In genomic region chr3:129282727-129283327, GRCh38 we compare ENCODE assay signal across 8 cellular contexts. TPM values are rescaled to one million over a fixed set of nuclear protein-coding genes. Genes with fewer than 3 reads are reported as not detected.
DNase-seq lines count a peak whose midpoint lies in the region; ATAC-seq, FAIRE-seq and TF ChIP-seq lines count a peak whose summit lies in the region.

No MANE protein-coding gene starts in this region.

- no peak overlapping the region for H3K4me3 ChIP-seq in left lung

- intact Hi-C loops in natural killer cell (cut with micrococcal nuclease) (no loop called here), left lung (cut with DNase I) (no loop called here)

- TF ChIP-seq CTCF in natural killer cell (IDR thresholded peaks at IDR 0.05) (no peak), left lung (IDR thresholded peaks at IDR 0.05) (no peak)

- peak; percentile 74 for ATAC-seq in HG03066 (IDR thresholded peaks at IDR 0.05; ENCODE audit: low read depth, unreplicated experiment)
- peak in 2 of 4 experiments; percentile 4 for ATAC-seq in T-cell (replicated peaks in 1 of 4)
- no peak for ATAC-seq in natural killer cell
- no peak for ATAC-seq in left lung

- peaks cover 7 to 40% of the 10 kb centered on the region in 2 donors for H3K4me1 ChIP-seq in left lung

- DNase-seq in stimulated activated CD4-positive, alpha-beta T cell treated with anti-CD3 and anti-CD28 coated beads, Interleukin-1b, Interleukin-23, amount 100 ng/mL, for 48 hours, result peak; percentile 12
- no peak for DNase-seq in stimulated activated CD4-positive, alpha-beta T cell treated with anti-CD3 and anti-CD28 coated beads, Interleukin-12 subunit alpha, Interleukin-12 subunit beta, amount 100 ng/mL, for 4 hours
- DNase-seq in T-cell (peak in 1 of 34 experiments; percentile 3), natural killer cell (no peak), SW 1271 (lab: John Stamatoyannopoulos, UW) (no peak), left lung (no peak), frontal cortex (ENCODE audit: low spot score in 2 of 2) (no peak)

- H3K27ac ChIP-seq in left lung, result no peak overlapping the region

- H3K36me3 Mint-ChIP-seq in T-cell, result peaks cover 13% of the 10 kb centered on the region
- no peaks in the 10 kb centered on the region for H3K36me3 Mint-ChIP-seq in natural killer cell

- H3K27ac Mint-ChIP-seq in T-cell, result peak overlapping the region; percentile 87 to 93
- H3K27ac Mint-ChIP-seq in natural killer cell, result peak overlapping the region; percentile 35 to 70

- H3K9me3 Mint-ChIP-seq in T-cell, result no peaks in the 10 kb centered on the region
- H3K9me3 Mint-ChIP-seq in natural killer cell, result no peaks in the 10 kb centered on the region

- H3K27me3 Mint-ChIP-seq in T-cell (no peaks in the 10 kb centered on the region), natural killer cell (ENCODE audit: low read depth in 2 of 2) (no peaks in the 10 kb centered on the region)

- H3K27me3 ChIP-seq in left lung, result no peaks in the 10 kb centered on the region

- POLR2A ChIA-PET in T-cell (lab: Charles Lee), result interaction anchor here (0.7 to 1.6 kb wide), 4 partner anchors 31 to 555 kb away, joined by 3 to 6 read pairs (median 4); a partner anchor contains a TSS

- CTCF ChIA-PET in T-cell (lab: Charles Lee), result interaction anchor here in 1 of 2 donors (0.5 to 2.2 kb wide), 2 partner anchors 34 to 1166 kb away, joined by 3 to 6 read pairs; a partner anchor contains a TSS

- H3K9me3 ChIP-seq in left lung, result no peaks in the 10 kb centered on the region

- H3K4me3 Mint-ChIP-seq in T-cell, result peak overlapping the region; percentile 57 to 83 (median 74)
- H3K4me3 Mint-ChIP-seq in natural killer cell, result no peak overlapping the region

- peaks cover 0 to 4% of the 10 kb centered on the region in 2 donors for H3K36me3 ChIP-seq in left lung

- H3K4me1 Mint-ChIP-seq in T-cell (peaks cover 48 to 69% (median 59%) of the 10 kb centered on the region in 3 donors), natural killer cell (peaks cover 27 to 30% of the 10 kb centered on the region in 2 donors)

- FAIRE-seq in frontal cortex (lab: Jason Lieb, UNC), result no peak

RNA-seq across cellular contexts. Expression of gene HMCES, which starts 4.2 kb away (rescaled TPM):
- total RNA-seq in T-cell, result 10 to 100 TPM; 55.2 to 60.7 (median 57.6) TPM
- total RNA-seq in natural killer cell, result 10 to 100 TPM; 37.3 to 42.8 (median 40.9) TPM
- total RNA-seq in left lung, result 10 to 100 TPM; 32.9 to 34.9 TPM
- total RNA-seq in frontal cortex, result 21.6 TPM

RNA-seq across cellular contexts. Expression of gene COPG1, which starts 33.4 kb away (rescaled TPM):
- total RNA-seq in T-cell (100 to 1,000 TPM in 4 of 5 donors, 10 to 100 TPM in 1; 96.0 to 139 (median 116) TPM), natural killer cell (100 to 1,000 TPM; 127 to 141 (median 135) TPM), left lung (100 to 1,000 TPM; 211 to 231 TPM), frontal cortex (137 TPM)
